Comparison of ENCODE assay signal across 17 cellular contexts in genomic region chr18:23332356-23332755, GRCh38.
DNase-seq lines count a peak whose midpoint lies in the region; ATAC-seq and TF ChIP-seq lines count a peak whose summit lies in the region.
"Had no signal": no experiment of that assay in that cellular context is flagged by ENCODE, and none has a peak within 500 bp of the region (broad histone marks: within the 10 kb centered on the region; RNA-seq: fewer than 3 reads in every experiment).

No MANE protein-coding gene starts in this region.

- ATAC-seq in HG03159 (IDR thresholded peaks at IDR 0.05; ENCODE audit: unreplicated experiment) (peak; percentile 48), naive B cell (ENCODE audit: low read depth in 2 of 2) (no peak)
- ATAC-seq: A549 had no signal

- CTCF ChIA-PET in mammary epithelial cell (lab: Charles Lee; ENCODE audit: low non-redundant PET) = no interaction called here

- no peak for TF ChIP-seq POLR2A in breast epithelium (IDR thresholded peaks at IDR 0.05)

- no TSS peak for BruUV-seq in mammary epithelial cell (replicated peaks; lab: Mats Ljungman, UMichigan)

- no peaks in the 10 kb centered on the region for H3K27me3 Mint-ChIP-seq in naive B cell
- H3K27me3 Mint-ChIP-seq: CD4-positive, alpha-beta T cell had no signal

- no peaks in the 10 kb centered on the region for H3K79me2 ChIP-seq in mammary epithelial cell (ENCODE audit: insufficient read depth, low read length)

- DNase-seq in breast epithelium (ENCODE audit: low spot score in 2 of 2) (no peak), mammary epithelial cell (no peak), naive B cell (no peak), NCI-H1105 (lab: John Stamatoyannopoulos, UW) (no peak), T-helper 9 cell (no peak)
- DNase-seq in stimulated activated naive CD4-positive, alpha-beta T cell (lab: John Stamatoyannopoulos, UW) = no peak
- DNase-seq: AML-193; Caco-2; CD4-positive, alpha-beta T cell; DMS153; DMS79; GDM1; H9 had no signal

- intact Hi-C loops in breast epithelium (cut with DNase I; ENCODE audit: low total_unique reads) = no loop called here
- intact Hi-C loops in mammary epithelial cell (cut with micrococcal nuclease) = no loop called here

- no peak overlapping the region for H3K4me2 ChIP-seq in mammary epithelial cell (ENCODE audit: insufficient read depth, low read depth, low read length)
- H3K4me2 ChIP-seq: A549 had no signal

- peaks cover 9 to 25% of the 10 kb centered on the region in 2 donors for H3K36me3 Mint-ChIP-seq in naive B cell

- 95% methylated on average over 2 of the region's 2 CpGs for WGBS in mammary epithelial cell (ENCODE audit: low coverage, missing lambda C conversion rate)

- H3K4me3 ChIP-seq in breast epithelium = no peak overlapping the region
- no peak overlapping the region for H3K4me3 ChIP-seq in mammary epithelial cell (replicated peaks in 1 of 3; ENCODE audit: insufficient read depth in 1 of 3, low read depth in 2 of 3, low read length in 3 of 3)
- H3K4me3 ChIP-seq: A549 had no signal

- H3K9me3 ChIP-seq in breast epithelium = no peaks in the 10 kb centered on the region
- no peaks in the 10 kb centered on the region for H3K9me3 ChIP-seq in mammary epithelial cell (replicated peaks; ENCODE audit: insufficient read depth, low read length)
- H3K9me3 ChIP-seq: A549, Caco-2 had no signal

- H3K4me1 ChIP-seq in breast epithelium (no peaks in the 10 kb centered on the region), mammary epithelial cell (ENCODE audit: insufficient read depth, low read length) (no peaks in the 10 kb centered on the region)
- H3K4me1 ChIP-seq: A549, Caco-2 had no signal

- peaks cover 0 to 10% (median 7%) of the 10 kb centered on the region in 7 donors for H3K9me3 Mint-ChIP-seq in naive B cell

- H2AFZ ChIP-seq in mammary epithelial cell (ENCODE audit: low read depth, low read length) = no peak overlapping the region

- H3K9ac ChIP-seq in mammary epithelial cell (ENCODE audit: insufficient read depth, low read length) = no peak overlapping the region

- H4K20me1 ChIP-seq in mammary epithelial cell (ENCODE audit: insufficient read depth, low read length) = no peaks in the 10 kb centered on the region

- peaks cover 23 to 39% (median 30%) of the 10 kb centered on the region in 3 donors for H3K4me1 Mint-ChIP-seq in naive B cell

- no peaks in the 10 kb centered on the region for H3K36me3 ChIP-seq in breast epithelium
- H3K36me3 ChIP-seq in mammary epithelial cell (ENCODE audit: insufficient read depth, low read length) = peaks cover 1% of the 10 kb centered on the region

- H3K4me3 Mint-ChIP-seq in naive B cell = no peak overlapping the region
- H3K4me3 Mint-ChIP-seq: CD4-positive, alpha-beta T cell; H9 had no signal

- peak overlapping the region in 5 of 6 donors; percentile 5 to 62 (median 27) for H3K27ac Mint-ChIP-seq in naive B cell
- H3K27ac Mint-ChIP-seq: CD4-positive, alpha-beta T cell had no signal

- no peaks in the 10 kb centered on the region for H3K27me3 ChIP-seq in breast epithelium
- H3K27me3 ChIP-seq in mammary epithelial cell (ENCODE audit: insufficient read depth, low read length) = no peaks in the 10 kb centered on the region

- TF ChIP-seq CTCF in breast epithelium (IDR thresholded peaks at IDR 0.05) (no peak), mammary epithelial cell (conservative IDR thresholded peaks at IDR 0.05 in 1 of 2, IDR thresholded peaks at IDR 0.05 in 1 of 2; ENCODE audit: extremely low read depth in 1 of 2, insufficient read depth in 1 of 2, low read depth in 1 of 2, low read length in 2 of 2) (no peak)

- in situ Hi-C loops in mammary epithelial cell (cut with MboI; ENCODE audit: low sequenced_read_pairs in 2 of 2) = no loop called here

- dilution Hi-C loops in mammary epithelial cell (cut with HindIII; ENCODE audit: low sequenced_read_pairs) = no loop called here

- H3K27ac ChIP-seq in breast epithelium (peak overlapping the region; percentile 86 to 89), mammary epithelial cell (ENCODE audit: insufficient read depth, low read depth, low read length) (no peak overlapping the region)
- H3K27ac ChIP-seq: 22Rv1, A549, HL-60 had no signal
